Comparison of ENCODE assay signal across 13 cellular contexts in the genomic region with DNA sequence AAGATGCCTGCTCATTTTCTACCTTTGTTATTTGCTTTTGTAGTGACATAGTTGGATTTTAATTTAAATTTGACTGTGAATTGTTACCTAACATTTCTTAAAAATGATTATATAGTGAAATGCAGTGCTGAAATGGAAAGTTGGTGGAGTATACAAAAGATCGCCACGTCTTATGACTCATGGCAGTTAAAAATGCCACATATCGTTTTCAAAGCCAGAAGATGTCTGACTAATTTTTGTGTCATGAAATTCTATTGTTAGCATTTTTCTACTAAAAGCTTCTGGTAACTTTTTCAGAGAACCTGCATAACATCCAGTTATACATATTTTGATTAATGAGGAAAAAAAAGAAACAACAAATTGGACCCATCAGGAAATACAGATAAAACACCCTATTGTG. TPM values are rescaled to one million over a fixed set of nuclear protein-coding genes. Genes with fewer than 3 reads are reported as not detected.
DNase-seq lines count a peak whose midpoint lies in the region; ATAC-seq, FAIRE-seq and TF ChIP-seq lines count a peak whose summit lies in the region.
"Had no signal": no experiment of that assay in that cellular context is flagged by ENCODE, and none has a peak within 500 bp of the region (broad histone marks: within the 10 kb centered on the region; RNA-seq: fewer than 3 reads in every experiment).

No MANE protein-coding gene starts in this region.

- POLR2A ChIA-PET in activated CD8-positive, alpha-beta T cell treated with anti-CD3 and anti-CD28 coated beads for 36 hours (lab: Charles Lee) = interaction anchor here (0.6 to 0.9 kb wide), 2 partner anchors 8 to 10 kb away, joined by 3 to 5 read pairs; no protein-coding TSS in a partner anchor
- POLR2A ChIA-PET in activated CD8-positive, alpha-beta T cell treated with anti-CD3 and anti-CD28 coated beads, Interleukin-2, amount 10 ng/mL, durations not matched to agents 7 days and 5 days (lab: Charles Lee) = no interaction called here

- H3K9me3 ChIP-seq in skeletal muscle satellite cell (replicated peaks; ENCODE audit: low read length) = no peaks in the 10 kb centered on the region
- H3K9me3 ChIP-seq: body of pancreas had no signal

- no peak for TF ChIP-seq CTCF in activated CD8-positive, alpha-beta T cell treated with anti-CD3 and anti-CD28 coated beads for 36 hours (IDR thresholded peaks at IDR 0.05)
- no peak for TF ChIP-seq CTCF in epithelial cell of esophagus (IDR thresholded peaks at IDR 0.05; ENCODE audit: insufficient read depth, low read depth, low read length, missing control alignments)

- peak overlapping the region; percentile 59 for H3K4me2 ChIP-seq in skeletal muscle satellite cell (ENCODE audit: low read length)

- no peaks in the 10 kb centered on the region for H3K9me3 Mint-ChIP-seq in activated CD8-positive, alpha-beta T cell treated with anti-CD3 and anti-CD28 coated beads for 36 hours
- no peaks in the 10 kb centered on the region for H3K9me3 Mint-ChIP-seq in activated CD8-positive, alpha-beta T cell treated with anti-CD3 and anti-CD28 coated beads, Interleukin-2, amount 10 ng/mL, durations not matched to agents 7 days and 5 days (ENCODE audit: insufficient read depth)

- no peaks in the 10 kb centered on the region for H3K27me3 ChIP-seq in skeletal muscle satellite cell (ENCODE audit: control insufficient read depth, insufficient read depth, low read length)
- H3K27me3 ChIP-seq: body of pancreas had no signal

- ATAC-seq in activated CD8-positive, alpha-beta T cell treated with anti-CD3 and anti-CD28 coated beads for 36 hours = peak; percentile 83
- no peak for ATAC-seq in activated CD8-positive, alpha-beta T cell treated with anti-CD3 and anti-CD28 coated beads, Interleukin-2, amount 10 ng/mL, durations not matched to agents 7 days and 5 days
- no peak for ATAC-seq in GM21390 (IDR thresholded peaks at IDR 0.05; ENCODE audit: unreplicated experiment)
- ATAC-seq: body of pancreas had no signal

- H3K9ac ChIP-seq in skeletal muscle satellite cell (ENCODE audit: low read depth, low read length) = no peak overlapping the region

- H3K4me1 Mint-ChIP-seq in activated CD8-positive, alpha-beta T cell treated with anti-CD3 and anti-CD28 coated beads for 36 hours (ENCODE audit: low read depth) = peaks cover 67% of the 10 kb centered on the region
- H3K4me1 Mint-ChIP-seq in activated CD8-positive, alpha-beta T cell treated with anti-CD3 and anti-CD28 coated beads, Interleukin-2, amount 10 ng/mL, durations not matched to agents 7 days and 5 days (ENCODE audit: low read depth) = peaks cover 13% of the 10 kb centered on the region

- CTCF ChIA-PET in activated CD8-positive, alpha-beta T cell treated with anti-CD3 and anti-CD28 coated beads for 36 hours (lab: Charles Lee) = interaction anchor here (0.8 kb wide), 1 partner anchor 19 kb away, joined by 3 read pairs; no protein-coding TSS in a partner anchor
- CTCF ChIA-PET in activated CD8-positive, alpha-beta T cell treated with anti-CD3 and anti-CD28 coated beads, Interleukin-2, amount 10 ng/mL, durations not matched to agents 7 days and 5 days (lab: Charles Lee) = no interaction called here

- peak overlapping the region; percentile 81 for H3K27ac Mint-ChIP-seq in activated CD8-positive, alpha-beta T cell treated with anti-CD3 and anti-CD28 coated beads for 36 hours
- H3K27ac Mint-ChIP-seq in activated CD8-positive, alpha-beta T cell treated with anti-CD3 and anti-CD28 coated beads, Interleukin-2, amount 10 ng/mL, durations not matched to agents 7 days and 5 days = no peak overlapping the region
- H3K27ac Mint-ChIP-seq: activated CD4-positive, alpha-beta T cell treated with anti-CD3 and anti-CD28 coated beads, Interleukin-2, amount 10 ng/mL, durations not matched to agents 24 days and 14 days had no signal

- H3K4me1 ChIP-seq in skeletal muscle satellite cell (ENCODE audit: control insufficient read depth, insufficient read depth, low read length) = peaks cover 19% of the 10 kb centered on the region

- peak; percentile 12 for DNase-seq in activated CD8-positive, alpha-beta T cell treated with anti-CD3 and anti-CD28 coated beads for 36 hours
- DNase-seq in activated CD8-positive, alpha-beta T cell treated with anti-CD3 and anti-CD28 coated beads, Interleukin-2, amount 10 ng/mL, durations not matched to agents 7 days and 5 days = no peak
- DNase-seq in RCC 7860 (ENCODE audit: low spot score) = peak; percentile 40
- DNase-seq in epithelial cell of esophagus (ENCODE audit: low read depth) = peak; percentile 79
- no peak for DNase-seq in NCI-H510A treated with DMSO at 0.1 percent for 48 hours (lab: John Stamatoyannopoulos, UW)
- no peak for DNase-seq in Kasumi-1 (lab: John Stamatoyannopoulos, UW)
- DNase-seq: activated CD4-positive, alpha-beta T cell treated with anti-CD3 and anti-CD28 coated beads, Interleukin-2, amount 10 ng/mL, durations not matched to agents 24 days and 14 days; body of pancreas; NCI-H446 treated with DMSO at 0.1 percent for 48 hours; SIG-M5; small intestine had no signal

- H3K36me3 Mint-ChIP-seq in activated CD8-positive, alpha-beta T cell treated with anti-CD3 and anti-CD28 coated beads for 36 hours (ENCODE audit: low read depth) = peaks cover 20% of the 10 kb centered on the region
- H3K36me3 Mint-ChIP-seq in activated CD8-positive, alpha-beta T cell treated with anti-CD3 and anti-CD28 coated beads, Interleukin-2, amount 10 ng/mL, durations not matched to agents 7 days and 5 days (ENCODE audit: low read depth) = peaks cover 29% of the 10 kb centered on the region

- FAIRE-seq in RCC 7860 (lab: Jason Lieb, UNC) = peak; percentile 92
- FAIRE-seq: small intestine had no signal

- H3K4me3 ChIP-seq in epithelial cell of esophagus (ENCODE audit: low read length) = no peak overlapping the region
- peak overlapping the region; percentile 40 for H3K4me3 ChIP-seq in skeletal muscle satellite cell (ENCODE audit: low read length)
- H3K4me3 ChIP-seq: body of pancreas had no signal

- peak overlapping the region; percentile 38 for H3K4me3 Mint-ChIP-seq in activated CD8-positive, alpha-beta T cell treated with anti-CD3 and anti-CD28 coated beads for 36 hours
- no peak overlapping the region for H3K4me3 Mint-ChIP-seq in activated CD8-positive, alpha-beta T cell treated with anti-CD3 and anti-CD28 coated beads, Interleukin-2, amount 10 ng/mL, durations not matched to agents 7 days and 5 days
- H3K4me3 Mint-ChIP-seq: activated CD4-positive, alpha-beta T cell treated with anti-CD3 and anti-CD28 coated beads, Interleukin-2, amount 10 ng/mL, durations not matched to agents 24 days and 14 days had no signal

- intact Hi-C loops in activated CD8-positive, alpha-beta T cell treated with anti-CD3 and anti-CD28 coated beads for 36 hours (cut with micrococcal nuclease) = no loop called here

- H3K27me3 Mint-ChIP-seq in activated CD8-positive, alpha-beta T cell treated with anti-CD3 and anti-CD28 coated beads for 36 hours = no peaks in the 10 kb centered on the region
- H3K27me3 Mint-ChIP-seq in activated CD8-positive, alpha-beta T cell treated with anti-CD3 and anti-CD28 coated beads, Interleukin-2, amount 10 ng/mL, durations not matched to agents 7 days and 5 days (ENCODE audit: low read depth) = no peaks in the 10 kb centered on the region
- H3K27me3 Mint-ChIP-seq: activated CD4-positive, alpha-beta T cell treated with anti-CD3 and anti-CD28 coated beads, Interleukin-2, amount 10 ng/mL, durations not matched to agents 24 days and 14 days had no signal

- no peaks in the 10 kb centered on the region for H3K36me3 ChIP-seq in skeletal muscle satellite cell (ENCODE audit: insufficient read depth, low read length)

RNA-seq across cellular contexts. Expression of gene MAP2K4, which starts 20.6 kb away (rescaled TPM):
- total RNA-seq in activated CD8-positive, alpha-beta T cell treated with anti-CD3 and anti-CD28 coated beads for 36 hours = 10 to 100 TPM; 45.6 to 49.0 TPM
- 10 to 100 TPM; 43.2 to 45.3 TPM for total RNA-seq in activated CD8-positive, alpha-beta T cell treated with anti-CD3 and anti-CD28 coated beads, Interleukin-2, amount 10 ng/mL, durations not matched to agents 7 days and 5 days
- 18.5 and 24.2 TPM in 2 replicates for total RNA-seq in skeletal muscle satellite cell (2012; rRNA removed)

RNA-seq across cellular contexts. Expression of gene ZNF18, which starts 44.0 kb away (rescaled TPM):
- 10 to 100 TPM in 1 of 2 experiments, 1 to 10 TPM in 1; 8.9 to 10.2 TPM for total RNA-seq in activated CD8-positive, alpha-beta T cell treated with anti-CD3 and anti-CD28 coated beads for 36 hours
- total RNA-seq in activated CD8-positive, alpha-beta T cell treated with anti-CD3 and anti-CD28 coated beads, Interleukin-2, amount 10 ng/mL, durations not matched to agents 7 days and 5 days = 10 to 100 TPM; 11.7 to 13.7 TPM
- 8.1 and 8.5 TPM in 2 replicates for total RNA-seq in skeletal muscle satellite cell (2012; rRNA removed)

Comparison
In these comparisons a context has a peak if more than half of its experiments do, and no peak if none do; other contexts are left out.
1. DNase-seq: peak in activated CD8-positive, alpha-beta T cell treated with anti-CD3 and anti-CD28 coated beads for 36 hours (single experiment), RCC 7860 (single experiment) and epithelial cell of esophagus (single experiment); none in activated CD8-positive, alpha-beta T cell treated with anti-CD3 and anti-CD28 coated beads, Interleukin-2, amount 10 ng/mL, durations not matched to agents 7 days and 5 days (single experiment), NCI-H510A treated with DMSO at 0.1 percent for 48 hours (single experiment) and Kasumi-1 (0 of 2).